8 cellular contexts compared by ENCODE assay signal in genomic region chr4:143337600-143338287, GRCh38. TPM values are rescaled to one million over a fixed set of nuclear protein-coding genes. Genes with fewer than 3 reads are reported as not detected.
DNase-seq lines count a peak whose midpoint lies in the region; ATAC-seq and TF ChIP-seq lines count a peak whose summit lies in the region.

No MANE protein-coding gene starts in this region.

- H3K9me3 Mint-ChIP-seq in natural killer cell treated with Interleukin-12 subunit alpha and Interleukin-12 subunit beta and Interleukin-15 and Interleukin-18, amount 100 ng/mL, for 72 hours: no peaks in the 10 kb centered on the region

- peaks cover 7 to 24% of the 10 kb centered on the region in 2 donors for H3K27me3 Mint-ChIP-seq in natural killer cell treated with Interleukin-12 subunit alpha and Interleukin-12 subunit beta and Interleukin-15 and Interleukin-18, amount 100 ng/mL, for 72 hours

- H3K4me1 ChIP-seq in BE2C: no peaks in the 10 kb centered on the region

- peaks cover 13% of the 10 kb centered on the region for H3K27me3 ChIP-seq in BE2C

- peak overlapping the region; percentile 83 for H3K4me3 Mint-ChIP-seq in natural killer cell treated with Interleukin-12 subunit alpha and Interleukin-12 subunit beta and Interleukin-15 and Interleukin-18, amount 100 ng/mL, for 72 hours

- H3K4me3 ChIP-seq in BE2C (ENCODE audit: low read depth, low read length): peak overlapping the region; percentile 76
- H3K4me3 ChIP-seq in WI38 (ENCODE audit: low read depth, low read length): peak overlapping the region; percentile 91
- H3K4me3 ChIP-seq in fibroblast of the aortic adventitia (ENCODE audit: low read depth, low read length): peak overlapping the region; percentile 72

- H3K9me3 ChIP-seq in BE2C: no peaks in the 10 kb centered on the region

- peaks cover 4 to 5% of the 10 kb centered on the region in 2 donors for H3K4me1 Mint-ChIP-seq in natural killer cell treated with Interleukin-12 subunit alpha and Interleukin-12 subunit beta and Interleukin-15 and Interleukin-18, amount 100 ng/mL, for 72 hours (ENCODE audit: low read depth in 2 of 2)

- H3K36me3 ChIP-seq in BE2C: no peaks in the 10 kb centered on the region

- TF ChIP-seq CTCF in BE2C (IDR thresholded peaks at IDR 0.05; ENCODE audit: low read depth, low read length): no peak
- no peak for TF ChIP-seq CTCF in WI38 (IDR thresholded peaks at IDR 0.05; ENCODE audit: low read depth, low read length)
- peak; percentile 11 for TF ChIP-seq CTCF in fibroblast of the aortic adventitia (IDR thresholded peaks at IDR 0.05; ENCODE audit: insufficient read depth, low read length)

- no peak overlapping the region for H3K27ac Mint-ChIP-seq in natural killer cell treated with Interleukin-12 subunit alpha and Interleukin-12 subunit beta and Interleukin-15 and Interleukin-18, amount 100 ng/mL, for 72 hours

- DNase-seq in BE2C (peak; percentile 21), HCEC 1CT (peak; percentile 30), fibroblast of the aortic adventitia (ENCODE audit: low read depth) (peak; percentile 70), SKM-1 (lab: John Stamatoyannopoulos, UW; ENCODE audit: unreplicated experiment) (no peak)
- no peak for DNase-seq in natural killer cell treated with Interleukin-12 subunit alpha and Interleukin-12 subunit beta and Interleukin-15 and Interleukin-18, amount 100 ng/mL, for 72 hours (ENCODE audit: low spot score)

- no peak for ATAC-seq in natural killer cell treated with Interleukin-12 subunit alpha and Interleukin-12 subunit beta and Interleukin-15 and Interleukin-18, amount 100 ng/mL, for 72 hours
- ATAC-seq in GM21576 (IDR thresholded peaks at IDR 0.05; ENCODE audit: unreplicated experiment) (no peak), HG03025 (IDR thresholded peaks at IDR 0.05; ENCODE audit: low FRiP score, unreplicated experiment) (no peak)

- no peaks in the 10 kb centered on the region for H3K36me3 Mint-ChIP-seq in natural killer cell treated with Interleukin-12 subunit alpha and Interleukin-12 subunit beta and Interleukin-15 and Interleukin-18, amount 100 ng/mL, for 72 hours

RNA-seq across cellular contexts. Expression of gene GAB1, which starts 1.1 kb away (rescaled TPM):
- 0.36 TPM for polyA plus RNA-seq in BE2C (2012; ENCODE audit: insufficient read depth, insufficient read length, low read depth)
- total RNA-seq in fibroblast of the aortic adventitia (ENCODE audit: low replicate concordance): 22.8 and 49.3 TPM in 2 replicates
- total RNA-seq in natural killer cell treated with Interleukin-12 subunit alpha and Interleukin-12 subunit beta and Interleukin-15 and Interleukin-18, amount 100 ng/mL, for 72 hours: 1 to 10 TPM; 2.0 to 2.2 TPM

Comparison
In these comparisons a context has a peak if more than half of its experiments do, and no peak if none do; other contexts are left out.
1. DNase-seq: peak in BE2C (single experiment), HCEC 1CT (single experiment) and fibroblast of the aortic adventitia (single experiment); none in natural killer cell treated with Interleukin-12 subunit alpha and Interleukin-12 subunit beta and Interleukin-15 and Interleukin-18, amount 100 ng/mL, for 72 hours (single experiment) and SKM-1 (single experiment).
2. Peak in every context shown above with its lines, with median percentiles within 50 percentile points of each other: H3K4me3 ChIP-seq.